8 cellular contexts compared by ENCODE assay signal in the genomic region with DNA sequence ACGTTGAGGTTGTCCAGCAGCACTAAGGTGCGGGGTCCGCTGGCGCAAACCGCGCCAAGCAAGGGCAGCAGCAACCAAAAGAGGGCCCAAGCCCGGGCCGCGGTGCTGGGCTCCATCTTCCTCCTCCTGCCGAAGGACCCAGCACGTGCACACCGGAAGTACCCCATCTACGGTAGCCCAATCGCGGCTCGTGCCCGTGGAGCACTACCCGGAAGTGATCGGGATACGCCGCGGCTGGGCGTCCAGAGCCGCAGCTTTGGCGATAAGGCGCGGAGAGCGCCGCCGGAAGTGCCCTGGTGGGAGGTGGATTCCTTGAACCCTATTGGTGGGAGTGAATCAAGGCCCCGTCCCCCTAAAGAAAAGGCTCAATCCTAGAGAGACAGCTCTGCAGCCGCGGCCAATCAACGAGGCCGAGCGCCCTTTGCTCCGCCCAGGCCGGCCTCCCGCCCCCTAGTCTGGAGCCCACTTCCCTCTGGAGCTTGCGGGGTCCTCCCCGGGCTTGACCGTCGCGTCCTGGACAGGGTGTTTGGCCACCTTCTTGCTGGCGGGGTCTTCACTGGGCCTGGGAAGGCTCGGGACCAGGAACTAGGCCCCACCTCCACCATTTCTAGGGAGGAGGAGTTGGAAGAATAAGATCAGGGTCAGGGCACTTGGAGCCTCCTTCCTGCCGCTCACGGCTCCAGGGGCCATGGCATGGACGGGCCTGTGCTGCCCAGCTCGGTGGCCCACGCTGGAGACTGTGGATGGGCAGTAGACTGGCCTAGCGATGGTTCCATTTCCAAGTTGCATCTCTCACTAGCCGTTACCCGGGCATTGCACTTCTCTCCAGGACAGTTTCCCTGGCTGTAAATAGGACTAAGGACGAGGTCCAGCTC. TPM values are rescaled to one million over a fixed set of nuclear protein-coding genes. Genes with fewer than 3 reads are reported as not detected.
DNase-seq lines count a peak whose midpoint lies in the region; ATAC-seq and TF ChIP-seq lines count a peak whose summit lies in the region.

A gene (minus strand): TSS at position 135 of the 875 bp plus-strand sequence. CDS start 19 bp downstream, at position 116.

- WGBS in endodermal cell (ENCODE audit: insufficient coverage in 1 of 2, insufficient read length in 1 of 2), 2 experiments: 3 to 8% methylated on average over 20 to 55 of the region's 55 CpGs

- H3K36me3 Mint-ChIP-seq in Caco-2 (ENCODE audit: insufficient read depth, unreplicated experiment): peaks cover 44% of the 10 kb centered on the region
- peaks cover 28% of the 10 kb centered on the region for H3K36me3 Mint-ChIP-seq in endodermal cell (ENCODE audit: low read depth)

- H3K27me3 ChIP-seq in Caco-2 (replicated peaks; ENCODE audit: control insufficient read depth, insufficient read depth, low read length) (no peaks in the 10 kb centered on the region), NT2/D1 (ENCODE audit: insufficient read depth, insufficient read length) (no peaks in the 10 kb centered on the region), endodermal cell (ENCODE audit: control insufficient read depth, insufficient read depth, low read length, poor library complexity, severe bottlenecking) (no peaks in the 10 kb centered on the region)

- H3K4me1 Mint-ChIP-seq in Caco-2 (ENCODE audit: low read depth, unreplicated experiment): peaks cover 19% of the 10 kb centered on the region
- H3K4me1 Mint-ChIP-seq in endodermal cell: peaks cover 24% of the 10 kb centered on the region

- H3K9me3 ChIP-seq in Caco-2 (no peaks in the 10 kb centered on the region), NT2/D1 (ENCODE audit: insufficient read depth, low read length) (no peaks in the 10 kb centered on the region), endodermal cell (ENCODE audit: control insufficient read depth, low read length) (no peaks in the 10 kb centered on the region)

- TF ChIP-seq CTCF in Caco-2 (IDR thresholded peaks at IDR 0.05; ENCODE audit: insufficient read depth in 1 of 2, low read depth in 1 of 2, low read length in 1 of 2, severe bottlenecking in 1 of 2, unreplicated experiment in 1 of 2): peak in 1 of 2 experiments; percentile 58
- peak; percentile 63 for TF ChIP-seq CTCF in endodermal cell (conservative IDR thresholded peaks at IDR 0.05)

- H3K9me3 Mint-ChIP-seq in Caco-2 (ENCODE audit: unreplicated experiment) (no peaks in the 10 kb centered on the region), endodermal cell (no peaks in the 10 kb centered on the region)

- intact Hi-C loops in Caco-2 (cut with micrococcal nuclease; ENCODE audit: unreplicated experiment): no loop called here

- H3K4me3 ChIP-seq in Caco-2 (ENCODE audit: low read depth, low read length): peak within 1 kb of the TSS; percentile 75
- H3K4me3 ChIP-seq in NT2/D1 (ENCODE audit: insufficient read length, low read depth): peak within 1 kb of the TSS; percentile 88
- H3K4me3 ChIP-seq in endodermal cell (ENCODE audit: low read length): peak within 1 kb of the TSS; percentile 97

- H3K27ac Mint-ChIP-seq in Caco-2 (ENCODE audit: unreplicated experiment): peak within 1 kb of the TSS; percentile 95
- peak within 1 kb of the TSS; percentile 96 for H3K27ac Mint-ChIP-seq in endodermal cell

- no TSS peak for BruUV-seq in Caco-2 (replicated peaks; lab: Mats Ljungman, UMichigan)

- no peaks in the 10 kb centered on the region for H3K36me3 ChIP-seq in Caco-2 (ENCODE audit: control insufficient read depth, insufficient read depth, low read length)
- peaks cover 36% of the 10 kb centered on the region for H3K36me3 ChIP-seq in NT2/D1 (ENCODE audit: insufficient read depth, insufficient read length, low read length)
- peaks cover 29% of the 10 kb centered on the region for H3K36me3 ChIP-seq in endodermal cell (ENCODE audit: control insufficient read depth, insufficient read depth, low read length)

- ATAC-seq in GM21367 (IDR thresholded peaks at IDR 0.05; ENCODE audit: unreplicated experiment): peak; percentile 91

- POLR2A ChIA-PET in Caco-2 (lab: Charles Lee): interaction anchor here (0.5 to 1.9 kb wide), 2 partner anchors 112 to 125 kb away, joined by 3 to 6 read pairs; a partner anchor contains a TSS

- H3K4me3 Mint-ChIP-seq in Caco-2 (ENCODE audit: unreplicated experiment): peak within 1 kb of the TSS; percentile 95
- peak within 1 kb of the TSS; percentile 99 for H3K4me3 Mint-ChIP-seq in endodermal cell

- CTCF ChIA-PET in Caco-2 (lab: Charles Lee): interaction anchor here (0.5 to 1.8 kb wide), 7 partner anchors 20 to 153 kb away, joined by 3 to 12 read pairs (median 3); no protein-coding TSS in a partner anchor

- H3K27me3 Mint-ChIP-seq in Caco-2 (ENCODE audit: insufficient read depth, unreplicated experiment): no peaks in the 10 kb centered on the region
- H3K27me3 Mint-ChIP-seq in endodermal cell (ENCODE audit: insufficient read depth): no peaks in the 10 kb centered on the region

- H3K27ac ChIP-seq in endodermal cell (ENCODE audit: low read depth, low read length): no peak within 1 kb of the TSS

- H3K4me1 ChIP-seq in Caco-2 (no peaks in the 10 kb centered on the region), NT2/D1 (ENCODE audit: insufficient read depth, insufficient read length) (no peaks in the 10 kb centered on the region), endodermal cell (ENCODE audit: control insufficient read depth, insufficient read depth, low read length) (no peaks in the 10 kb centered on the region)

- H3K9ac ChIP-seq in NT2/D1 (ENCODE audit: insufficient read length, low read depth) (peak within 1 kb of the TSS; percentile 92), endodermal cell (ENCODE audit: extremely low read depth, low read length, poor library complexity, severe bottlenecking) (peak within 1 kb of the TSS; percentile 68)

- DNase-seq in Caco-2 (peak; percentile 96 to 97), HUDEP-2 (lab: John Stamatoyannopoulos, UW; ENCODE audit: unreplicated experiment in 76 of 76) (peak; percentile 25 to 98 (median 94)), NT2/D1 (ENCODE audit: low read depth, low spot score) (peak; percentile 94), endodermal cell (peak; percentile 99), mesenteric fat pad (ENCODE audit: low spot score) (peak; percentile 98)
- peak; percentile 86 for DNase-seq in activated CD8-positive, alpha-beta memory T cell treated with anti-CD3 and anti-CD28 coated beads, Interleukin-2, amount 50 U/mL, for 1 hour (ENCODE audit: extremely low read depth)
- peak; percentile 87 to 88 for DNase-seq in stimulated activated CD8-positive, alpha-beta memory T cell treated with anti-CD3 and anti-CD28 coated beads, Interleukin-15, amount 100 ng/mL, for 4 hours (ENCODE audit: low read depth in 2 of 2)

RNA-seq across cellular contexts. Expression of the gene that starts here (rescaled TPM):
- total RNA-seq in Caco-2 (2022) (332 and 339 TPM in 2 replicates), endodermal cell (100 to 1,000 TPM; 252 to 280 TPM), mesenteric fat pad (133 TPM)
- polyA plus RNA-seq in endodermal cell (2013, experiment 1 of 2): 170 TPM
- polyA plus RNA-seq in endodermal cell (2013, experiment 2 of 2): 153 TPM
